In the genomic region with DNA sequence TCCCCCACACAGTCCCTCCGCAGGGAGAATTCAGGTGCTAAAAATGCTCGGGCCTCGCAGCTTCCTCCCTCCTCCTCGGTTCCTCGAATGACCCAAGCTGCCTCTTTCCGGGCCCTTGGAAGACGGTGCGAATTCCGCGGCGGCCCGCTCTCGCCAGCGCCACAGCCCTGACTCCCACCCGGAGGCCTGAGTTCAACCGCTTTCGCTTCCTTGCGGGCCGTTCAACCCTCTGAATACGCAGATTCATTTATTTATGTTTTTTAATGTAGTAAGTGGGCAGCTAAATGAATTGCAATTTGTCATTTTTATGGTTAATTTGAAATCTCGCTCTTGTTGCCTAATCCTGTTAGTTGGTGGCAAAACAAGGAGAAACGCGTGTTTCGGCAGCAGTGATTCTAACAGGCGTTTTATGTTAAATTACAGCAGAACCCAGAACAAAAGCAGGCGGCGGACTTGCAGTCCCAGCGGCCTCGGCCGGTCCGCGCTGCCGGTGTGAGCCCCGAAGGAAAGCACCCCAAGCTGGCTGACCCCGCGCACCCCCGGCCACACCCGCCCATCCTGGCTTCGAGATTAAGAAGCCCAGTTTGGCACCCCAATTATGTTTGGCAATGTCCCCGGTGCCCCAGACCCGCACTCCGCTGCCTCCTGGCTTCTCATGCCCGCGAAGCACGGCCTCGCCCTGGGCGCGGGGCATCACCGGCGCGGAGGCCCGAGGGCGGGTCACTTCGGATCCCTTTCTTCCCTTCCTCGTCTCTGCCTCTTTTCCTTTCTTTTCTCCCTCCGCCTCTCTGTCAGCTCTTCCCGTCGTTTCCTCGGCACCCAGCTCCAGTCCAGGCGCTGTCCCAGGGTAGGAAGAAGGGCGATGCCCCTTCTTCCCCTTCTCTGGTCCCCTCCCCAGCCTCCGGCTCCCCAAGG, we compare ENCODE assay signal across 10 cellular contexts.
DNase-seq lines count a peak whose midpoint lies in the region; TF ChIP-seq lines count a peak whose summit lies in the region.
"Had no signal": no experiment of that assay in that cellular context is flagged by ENCODE, and none has a peak within 500 bp of the region (broad histone marks: within the 10 kb centered on the region; RNA-seq: fewer than 3 reads in every experiment).

No MANE protein-coding gene starts in this region.

- H3K79me1 ChIP-seq in neuronal stem cell (ENCODE audit: low read depth, low read length): no peaks in the 10 kb centered on the region

- peak overlapping the region in 1 of 7 donors; percentile 50 for H3K27ac Mint-ChIP-seq in CD14-positive monocyte

- no peak overlapping the region for H3K27ac ChIP-seq in MM.1S (ENCODE audit: low read length)
- no peak overlapping the region for H3K27ac ChIP-seq in effector memory CD4-positive, alpha-beta T cell (ENCODE audit: insufficient read depth, low read length, poor library complexity, severe bottlenecking)
- H3K27ac ChIP-seq in neuronal stem cell (replicated peaks; ENCODE audit: low read length): no peak overlapping the region
- H3K27ac ChIP-seq: pancreas had no signal

- no peak overlapping the region for H4K91ac ChIP-seq in neuronal stem cell (ENCODE audit: low read depth, low read length, poor library complexity)

- no peak overlapping the region for H3K4ac ChIP-seq in neuronal stem cell (ENCODE audit: low read length)

- H3K9me2 ChIP-seq in MM.1S (replicated peaks; ENCODE audit: insufficient read depth, low read length): no peaks in the 10 kb centered on the region

- H3K36me3 Mint-ChIP-seq in CD14-positive monocyte: peaks cover 18 to 25% of the 10 kb centered on the region in 2 donors

- no peak overlapping the region for H2BK5ac ChIP-seq in neuronal stem cell (ENCODE audit: low read length)

- H3F3A ChIP-seq in MM.1S (ENCODE audit: insufficient read depth, low read length): no peaks in the 10 kb centered on the region

- H3K9me3 Mint-ChIP-seq in CD14-positive monocyte: peaks cover 0 to 33% (median 24%) of the 10 kb centered on the region in 7 donors

- H3K36me3 ChIP-seq in MM.1S (replicated peaks; ENCODE audit: insufficient read depth, low read length) (no peaks in the 10 kb centered on the region), neuronal stem cell (replicated peaks in 1 of 2; ENCODE audit: control insufficient read depth in 2 of 2, insufficient read depth in 2 of 2, low read length in 2 of 2) (no peaks in the 10 kb centered on the region)
- H3K36me3 ChIP-seq in effector memory CD4-positive, alpha-beta T cell (ENCODE audit: control insufficient read depth, insufficient read depth, low read length): no peaks in the 10 kb centered on the region
- H3K36me3 ChIP-seq: HAP-1, pancreas had no signal

- peak overlapping the region; percentile 86 to 96 for H3K4me3 Mint-ChIP-seq in CD14-positive monocyte

- peaks cover 91 to 97% (median 92%) of the 10 kb centered on the region in 3 donors for H3K27me3 Mint-ChIP-seq in CD14-positive monocyte (ENCODE audit: low read depth in 3 of 3)

- H3K27me3 ChIP-seq in MM.1S (replicated peaks; ENCODE audit: insufficient read depth, low read length) (peaks cover 94% of the 10 kb centered on the region), neuronal stem cell (ENCODE audit: control insufficient read depth in 3 of 3, insufficient read depth in 3 of 3, low read depth in 1 of 3, low read length in 3 of 3) (peaks cover 66 to 99% (median 96%) of the 10 kb centered on the region in 3 experiments)
- peaks cover 35% of the 10 kb centered on the region for H3K27me3 ChIP-seq in effector memory CD4-positive, alpha-beta T cell (replicated peaks; ENCODE audit: control insufficient read depth, insufficient read depth, low read length, poor library complexity, severe bottlenecking)

- DNase-seq in CD14-positive monocyte (ENCODE audit: low spot score) (no peak), MM.1S (no peak), neuronal stem cell (ENCODE audit: low spot score) (no peak), mesenteric fat pad (ENCODE audit: low spot score) (no peak), hepatic stellate cell (ENCODE audit: low spot score) (no peak), NCI-H2171 (lab: John Stamatoyannopoulos, UW) (no peak), KBM-7 (no peak)
- no peak for DNase-seq in effector memory CD4-positive, alpha-beta T cell

- H2AK5ac ChIP-seq in neuronal stem cell (ENCODE audit: low read depth, low read length): no peak overlapping the region

- H3K9ac ChIP-seq in MM.1S (ENCODE audit: low read length): no peak overlapping the region
- no peak overlapping the region for H3K9ac ChIP-seq in neuronal stem cell (ENCODE audit: low read depth, low read length, poor library complexity)

- no peaks in the 10 kb centered on the region for H3K9me3 ChIP-seq in MM.1S (replicated peaks; ENCODE audit: insufficient read depth, low read length)
- no peaks in the 10 kb centered on the region for H3K9me3 ChIP-seq in effector memory CD4-positive, alpha-beta T cell (ENCODE audit: control insufficient read depth, low read length)
- H3K9me3 ChIP-seq in neuronal stem cell (replicated peaks in 1 of 2; ENCODE audit: control insufficient read depth in 2 of 2, insufficient read depth in 1 of 2, low read depth in 1 of 2, low read length in 2 of 2): peaks cover 6 to 8% of the 10 kb centered on the region in 2 donors
- H3K9me3 ChIP-seq: HAP-1, pancreas had no signal

- H2AFZ ChIP-seq in MM.1S (ENCODE audit: low read length): no peak overlapping the region
- H2AFZ ChIP-seq in neuronal stem cell (ENCODE audit: low read length): peak overlapping the region; percentile 82

- H3K14ac ChIP-seq in neuronal stem cell (ENCODE audit: low read length): no peak overlapping the region

- H3K4me2 ChIP-seq in MM.1S (ENCODE audit: low read depth, low read length) (peak overlapping the region; percentile 73), neuronal stem cell (ENCODE audit: insufficient read depth, low read length, poor library complexity, severe bottlenecking) (no peak overlapping the region)

- H2BK120ac ChIP-seq in neuronal stem cell (ENCODE audit: low read depth, low read length): no peak overlapping the region

- no peak overlapping the region for H4K8ac ChIP-seq in neuronal stem cell (ENCODE audit: low read depth, low read length)

- peak overlapping the region; percentile 32 for H3K18ac ChIP-seq in neuronal stem cell (ENCODE audit: low read length)

- no peak overlapping the region for H2BK15ac ChIP-seq in neuronal stem cell (ENCODE audit: low read length)

- TF ChIP-seq CTCF in CD14-positive monocyte (IDR thresholded peaks at IDR 0.05) (no peak), MM.1S (IDR thresholded peaks at IDR 0.05; ENCODE audit: low read length) (no peak)

- no peaks in the 10 kb centered on the region for H4K20me1 ChIP-seq in MM.1S (ENCODE audit: insufficient read depth, low read length)

- H3K4me1 ChIP-seq in MM.1S (ENCODE audit: low read length) (no peaks in the 10 kb centered on the region), neuronal stem cell (ENCODE audit: control insufficient read depth in 2 of 2, insufficient read depth in 1 of 2, low read depth in 1 of 2, low read length in 2 of 2) (peaks cover 0 to 15% of the 10 kb centered on the region in 2 donors)
- H3K4me1 ChIP-seq in effector memory CD4-positive, alpha-beta T cell (ENCODE audit: control insufficient read depth, insufficient read depth, low read length, poor library complexity, severe bottlenecking): peaks cover 21% of the 10 kb centered on the region
- H3K4me1 ChIP-seq: HAP-1 had no signal

- intact Hi-C loops in CD14-positive monocyte (cut with micrococcal nuclease): no loop called here

- no peak overlapping the region for H2BK12ac ChIP-seq in neuronal stem cell (ENCODE audit: low read length)

- no peaks in the 10 kb centered on the region for H3K79me2 ChIP-seq in MM.1S (ENCODE audit: low read length)

- in situ Hi-C loops in KBM-7 (cut with MboI; ENCODE audit: low pct_unique_long_range_greater_than_20kb, low sequenced_read_pairs): no loop called here

- H3K23ac ChIP-seq in neuronal stem cell (ENCODE audit: low read depth, low read length, poor library complexity): peak overlapping the region; percentile 47

- H3K4me3 ChIP-seq in MM.1S (ENCODE audit: low read length): peak overlapping the region; percentile 9; the same call in 1 of the 2 replicates
- peak overlapping the region; percentile 22 for H3K4me3 ChIP-seq in effector memory CD4-positive, alpha-beta T cell (ENCODE audit: insufficient read depth, low read depth, low read length, poor library complexity, severe bottlenecking)
- H3K4me3 ChIP-seq in neuronal stem cell (ENCODE audit: low read length in 2 of 2): no peak overlapping the region
- H3K4me3 ChIP-seq: HAP-1 had no signal

- H3K4me1 Mint-ChIP-seq in CD14-positive monocyte: peaks cover 57% of the 10 kb centered on the region

- no CpG with 5 or more reads among the region's 62 CpGs for WGBS in neuronal stem cell (ENCODE audit: extremely low coverage in 2 of 2, insufficient read length in 2 of 2, insufficient replicate concordance in 1 of 2), 2 donors

Comparison
In these comparisons a context has a peak if more than half of its experiments do, and no peak if none do; other contexts are left out.
1. H3K4me3 ChIP-seq: peak in MM.1S (single experiment) and effector memory CD4-positive, alpha-beta T cell (single experiment); none in neuronal stem cell (0 of 2).